In the genomic region with DNA sequence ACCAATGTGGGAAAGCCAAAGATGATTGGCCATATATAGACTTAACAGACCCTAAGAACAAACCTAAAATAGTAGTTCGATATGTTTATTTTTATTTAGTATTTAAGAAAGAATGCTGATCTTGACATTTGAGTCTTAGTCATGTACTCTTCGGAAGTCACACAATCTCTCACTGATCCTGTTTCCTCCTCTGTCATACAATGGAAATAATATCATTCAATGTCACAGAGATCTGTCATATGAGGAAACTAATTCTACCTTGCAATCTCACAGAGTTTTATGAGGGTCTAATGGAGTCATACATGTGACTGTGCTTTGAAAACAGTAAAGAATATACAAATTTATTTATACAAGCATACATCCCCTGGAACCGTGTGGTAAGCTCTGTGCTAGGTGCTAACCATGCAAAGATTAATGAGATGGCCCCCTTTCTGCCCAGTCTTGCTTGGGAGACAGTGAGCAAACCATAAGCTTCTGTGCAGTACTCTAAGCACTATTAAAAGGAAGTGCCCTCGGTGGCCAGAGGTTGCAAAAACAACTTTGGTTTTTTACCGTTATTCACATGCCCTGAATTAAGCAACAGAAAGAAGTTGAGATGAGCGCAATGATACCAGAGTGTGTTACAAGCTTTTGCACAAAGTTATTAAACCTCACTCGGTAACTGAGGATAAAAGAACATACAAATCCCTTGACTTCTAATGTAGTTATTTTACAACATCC, we compare ENCODE assay signal across 14 cellular contexts. TPM values are rescaled to one million over a fixed set of nuclear protein-coding genes. Genes with fewer than 3 reads are reported as not detected.
DNase-seq lines count a peak whose midpoint lies in the region; FAIRE-seq and TF ChIP-seq lines count a peak whose summit lies in the region.
"Had no signal": no experiment of that assay in that cellular context is flagged by ENCODE, and none has a peak within 500 bp of the region (broad histone marks: within the 10 kb centered on the region; RNA-seq: fewer than 3 reads in every experiment).

No MANE protein-coding gene starts in this region.

- H3K4me1 ChIP-seq in HAP-1 (peaks cover 32% of the 10 kb centered on the region), small intestine (ENCODE audit: control insufficient read depth in 2 of 2, insufficient read depth in 1 of 2, low read depth in 1 of 2, low read length in 1 of 2) (no peaks in the 10 kb centered on the region)

- no peaks in the 10 kb centered on the region for H3K36me3 ChIP-seq in HAP-1 (replicated peaks)
- no peaks in the 10 kb centered on the region for H3K36me3 ChIP-seq in small intestine (ENCODE audit: control insufficient read depth in 2 of 2, insufficient read depth in 2 of 2, low read length in 2 of 2)
- H3K36me3 ChIP-seq: vagina had no signal

- no peak overlapping the region for H3K4me3 ChIP-seq in AG10803 (ENCODE audit: low read length)
- no peak overlapping the region; the same call in 1 of the 2 replicates for H3K4me3 ChIP-seq in HAP-1
- H3K4me3 ChIP-seq in small intestine (ENCODE audit: low read depth in 1 of 2, low read length in 2 of 2): no peak overlapping the region
- H3K4me3 ChIP-seq: K562, vagina had no signal

- no peak overlapping the region for H3K27ac ChIP-seq in small intestine (ENCODE audit: low read depth in 1 of 2, low read length in 1 of 2)
- H3K27ac ChIP-seq: RWPE1, vagina had no signal

- in situ Hi-C loops in HAP-1 (cut with MboI; ENCODE audit: low sequenced_read_pairs): no loop called here

- no peak for TF ChIP-seq CTCF in AG10803 (conservative IDR thresholded peaks at IDR 0.05; ENCODE audit: low read length)

- WGBS in small intestine, 3 donors: 64 to 72% (median 65%) methylated on average over 7 of the region's 7 CpGs

- H3K27me3 ChIP-seq in HAP-1 (ENCODE audit: low read depth) (no peaks in the 10 kb centered on the region), small intestine (ENCODE audit: control insufficient read depth in 2 of 2, insufficient read depth in 2 of 2, low read length in 2 of 2) (peaks cover 0 to 10% of the 10 kb centered on the region in 2 donors)
- H3K27me3 ChIP-seq: vagina had no signal

- no peaks in the 10 kb centered on the region for H3K9me3 ChIP-seq in HAP-1
- H3K9me3 ChIP-seq in small intestine (ENCODE audit: control insufficient read depth, low read depth): no peaks in the 10 kb centered on the region
- H3K9me3 ChIP-seq: vagina had no signal

- peak; percentile 9 for DNase-seq in AG10803 (ENCODE audit: low read depth)
- DNase-seq in HAP-1 (ENCODE audit: low spot score in 2 of 2): peak; percentile 35 to 48
- peak; percentile 40 for DNase-seq in SIG-M5 (lab: John Stamatoyannopoulos, UW)
- DNase-seq in left kidney (ENCODE audit: low read depth, low spot score): peak; percentile 6
- no peak for DNase-seq in mucosa of gallbladder (ENCODE audit: low spot score)
- no peak for DNase-seq in NCI-H128 (lab: John Stamatoyannopoulos, UW; ENCODE audit: unreplicated experiment)
- DNase-seq in GM19238 (ENCODE audit: insufficient read length, low spot score): no peak
- DNase-seq in small intestine: no peak
- DNase-seq: activated naive CD8-positive, alpha-beta T cell treated with anti-CD3 and anti-CD28 coated beads, Interleukin-2, amount 10 ng/mL, durations not matched to agents 7 days and 5 days; dermis blood vessel endothelial cell; nucleus accumbens had no signal

- no peak for FAIRE-seq in small intestine (lab: Jason Lieb, UNC)
- FAIRE-seq: K562 had no signal

RNA-seq across cellular contexts. Expression of a gene that starts 1.7 kb away (rescaled TPM):
- 25.4 TPM for total RNA-seq in mucosa of gallbladder
- under 1 TPM; 0.27 to 0.89 (median 0.34) TPM for polyA plus RNA-seq in small intestine
- total RNA-seq: activated naive CD8-positive, alpha-beta T cell treated with anti-CD3 and anti-CD28 coated beads, Interleukin-2, amount 10 ng/mL, durations not matched to agents 7 days and 5 days; K562 had no signal
- polyA plus RNA-seq: K562 had no signal

Comparison
In these comparisons a context has a peak if more than half of its experiments do, and no peak if none do; other contexts are left out.
1. DNase-seq: peak in AG10803 (single experiment), HAP-1 (2 of 2), SIG-M5 (single experiment) and left kidney (single experiment); none in mucosa of gallbladder (single experiment), NCI-H128 (single experiment), GM19238 (single experiment) and small intestine (single experiment).